Comparison of ENCODE assay signal across 8 cellular contexts in genomic region chr16:75026227-75026891, GRCh38. TPM values are rescaled to one million over a fixed set of nuclear protein-coding genes. Genes with fewer than 3 reads are reported as not detected.
A peak's percentile ranks its signal among the peaks of the same experiment; 100 is the strongest.
DNase-seq lines count a peak whose midpoint lies in the region; FAIRE-seq and TF ChIP-seq lines count a peak whose summit lies in the region.
"Not testable (repeated sequence)": the region's sequence is repeated elsewhere in the genome, so short reads cannot be mapped to it uniquely, and the experiment has no call there.

No MANE protein-coding gene starts in this region.

- H3K9ac ChIP-seq in keratinocyte (ENCODE audit: control insufficient read depth, extremely low read depth, insufficient read depth, low read length): not testable (repeated sequence)
- peak overlapping the region; percentile 6 to 15 for H3K9ac ChIP-seq in stomach smooth muscle (ENCODE audit: low read length in 2 of 2)

- H3K27me3 ChIP-seq in ACC112 (ENCODE audit: insufficient read depth, low read length); SJSA1 (replicated peaks); keratinocyte (ENCODE audit: control insufficient read depth, extremely low read depth, insufficient read depth, low read length); osteoblast (ENCODE audit: insufficient read depth, low read length); stomach smooth muscle (ENCODE audit: control insufficient read depth in 1 of 2, insufficient read depth in 2 of 2, low read length in 2 of 2): not testable (repeated sequence)

- H3K9me1 ChIP-seq in keratinocyte (ENCODE audit: control insufficient read depth, extremely low read depth, insufficient read depth, low read length): not testable (repeated sequence)

- DNase-seq in H54 (ENCODE audit: insufficient read length, low spot score); keratinocyte (ENCODE audit: low read depth, low spot score): not testable (repeated sequence)
- DNase-seq in SJSA1 (ENCODE audit: low read depth in 1 of 2, low spot score in 2 of 2): peak in 1 of 2 experiments; percentile 46
- DNase-seq in cardiac fibroblast (ENCODE audit: low read depth in 2 of 2): peak; percentile 89 to 98
- peak; percentile 96 for DNase-seq in fibroblast of peridontal ligament (ENCODE audit: extremely low read depth)
- peak; percentile 81 for DNase-seq in osteoblast (ENCODE audit: insufficient read length, low spot score, missing footprints)

- H3K9me3 ChIP-seq in SJSA1 (replicated peaks); keratinocyte (ENCODE audit: control insufficient read depth, low read depth, low read length); osteoblast (ENCODE audit: low read depth, low read length); stomach smooth muscle (ENCODE audit: control insufficient read depth in 2 of 2, low read length in 2 of 2): not testable (repeated sequence)

- peak; percentile 73 for FAIRE-seq in H54 (lab: Jason Lieb, UNC)
- FAIRE-seq in keratinocyte (lab: Jason Lieb, UNC): not testable (repeated sequence)

- H3K36me3 ChIP-seq in ACC112 (ENCODE audit: insufficient read depth, low read length); SJSA1; keratinocyte (ENCODE audit: control insufficient read depth in 2 of 2, extremely low read depth in 1 of 2, insufficient read depth in 2 of 2, low read length in 2 of 2); osteoblast (ENCODE audit: insufficient read depth, low read length); stomach smooth muscle (ENCODE audit: control insufficient read depth in 2 of 2, insufficient read depth in 2 of 2, low read length in 2 of 2): not testable (repeated sequence)

- H4K20me1 ChIP-seq in keratinocyte (ENCODE audit: control insufficient read depth, extremely low read depth, insufficient read depth, low read length); osteoblast (ENCODE audit: insufficient read depth, low read length): not testable (repeated sequence)

- H3K79me2 ChIP-seq in ACC112 (ENCODE audit: control insufficient read depth, insufficient read depth, low read length, unreplicated experiment) (peaks cover 12% of the 10 kb centered on the region), keratinocyte (ENCODE audit: control insufficient read depth, insufficient read depth, low read length) (peaks cover 24% of the 10 kb centered on the region), osteoblast (ENCODE audit: insufficient read depth, low read length) (peaks cover 49% of the 10 kb centered on the region)

- not testable (repeated sequence) for H3K4me2 ChIP-seq in keratinocyte (ENCODE audit: control insufficient read depth, extremely low read depth, insufficient read depth, low read depth, low read length); osteoblast (ENCODE audit: insufficient read depth, low read length)

- H3K27ac ChIP-seq in ACC112 (ENCODE audit: low read depth, low read length) (peak overlapping the region; percentile 80), SJSA1 (peak overlapping the region; percentile 43), osteoblast (ENCODE audit: low read depth, low read length) (peak overlapping the region; percentile 73), stomach smooth muscle (ENCODE audit: low read length) (peak overlapping the region; percentile 64)
- not testable (repeated sequence) for H3K27ac ChIP-seq in keratinocyte (ENCODE audit: control insufficient read depth, insufficient read depth, low read length)

- dilution Hi-C loops in keratinocyte (cut with MboI; ENCODE audit: extremely low pct_ligation_motif_present, low sequenced_read_pairs): not testable (repeated sequence)

- H3K4me3 ChIP-seq in ACC112 (ENCODE audit: low read depth, low read length); SJSA1; cardiac fibroblast (replicated peaks in 1 of 2; ENCODE audit: low read depth in 2 of 2, low read length in 2 of 2); keratinocyte (ENCODE audit: control insufficient read depth in 2 of 3, extremely low read depth in 1 of 3, insufficient read depth in 2 of 3, low read depth in 1 of 3, low read length in 3 of 3); osteoblast (ENCODE audit: insufficient read depth, low read length): not testable (repeated sequence)
- H3K4me3 ChIP-seq in stomach smooth muscle (ENCODE audit: low read length in 2 of 2): peak overlapping the region in 1 of 2 donors; percentile 40

- H3K4me1 ChIP-seq in ACC112 (ENCODE audit: control insufficient read depth, insufficient read depth, low read length, unreplicated experiment): peaks cover 33% of the 10 kb centered on the region
- peaks cover 51% of the 10 kb centered on the region for H3K4me1 ChIP-seq in SJSA1 (replicated peaks)
- H3K4me1 ChIP-seq in keratinocyte (ENCODE audit: control insufficient read depth, extremely low read depth, insufficient read depth, low read length); stomach smooth muscle (ENCODE audit: control insufficient read depth, insufficient read depth, low read length): not testable (repeated sequence)
- H3K4me1 ChIP-seq in osteoblast (ENCODE audit: insufficient read depth, low read length): peaks cover 43% of the 10 kb centered on the region

- TF ChIP-seq POLR2A in H54 (IDR thresholded peaks at IDR 0.05; ENCODE audit: low read depth, low read length): not testable (repeated sequence)

- TF ChIP-seq CTCF in cardiac fibroblast (IDR thresholded peaks at IDR 0.05; ENCODE audit: low read depth, low read length); keratinocyte (optimal IDR thresholded peaks at IDR 0.05 in 1 of 3, IDR thresholded peaks at IDR 0.05 in 1 of 3, conservative IDR thresholded peaks at IDR 0.05 in 1 of 3; ENCODE audit: extremely low read depth in 1 of 3, insufficient read depth in 2 of 3, low read length in 3 of 3); osteoblast (IDR thresholded peaks at IDR 0.05; ENCODE audit: extremely low read depth, low read depth, low read length): not testable (repeated sequence)

- H2AFZ ChIP-seq in ACC112 (ENCODE audit: low read length, unreplicated experiment): peak overlapping the region; percentile 89
- H2AFZ ChIP-seq in keratinocyte (ENCODE audit: control insufficient read depth, low read length): peak overlapping the region; percentile 9
- not testable (repeated sequence) for H2AFZ ChIP-seq in osteoblast (ENCODE audit: low read length)

RNA-seq across cellular contexts. Expression of gene ZNRF1, which starts 27.5 kb away (rescaled TPM):
- 20.7 and 27.2 TPM in 2 replicates for total RNA-seq in SJSA1 (2014; rRNA removed; shearing (Covaris generic))
- 12.9 to 20.3 TPM (median 19.1 TPM) in 3 replicates for polyA plus RNA-seq in keratinocyte
- polyA plus RNA-seq in keratinocyte (2011; ENCODE audit: low read depth): 2.1 TPM
- polyA plus RNA-seq in keratinocyte (2011; cell fraction: cytosol; rRNA removed): 11.1 and 15.1 TPM in 2 replicates
- polyA plus RNA-seq in keratinocyte (2011; cell fraction: nucleus; rRNA removed): 16.4 and 16.7 TPM in 2 replicates
- 12.3 and 26.2 TPM in 2 replicates for polyA plus RNA-seq in keratinocyte (2012; ENCODE audit: low replicate concordance)
- polyA minus RNA-seq in keratinocyte: 15.5 to 31.8 TPM (median 18.5 TPM) in 3 replicates
- polyA minus RNA-seq in keratinocyte (2011; cell fraction: cytosol; rRNA and poly(A)+ RNA removed): 20.9 TPM
- 11.4 and 16.4 TPM in 2 replicates for polyA minus RNA-seq in keratinocyte (2011; cell fraction: nucleus; rRNA and poly(A)+ RNA removed)
- 19.9 and 20.6 TPM in 2 replicates for total RNA-seq in osteoblast

RNA-seq across cellular contexts. Expression of gene WDR59, which starts 41.4 kb away (rescaled TPM):
- 10.0 and 15.2 TPM in 2 replicates for total RNA-seq in SJSA1 (2014; rRNA removed; shearing (Covaris generic))
- polyA plus RNA-seq in keratinocyte: 47.0 to 73.9 TPM (median 59.7 TPM) in 3 replicates
- 26.6 TPM for polyA plus RNA-seq in keratinocyte (2011; ENCODE audit: low read depth)
- polyA plus RNA-seq in keratinocyte (2011; cell fraction: cytosol; rRNA removed): 38.6 and 42.7 TPM in 2 replicates
- 153 and 159 TPM in 2 replicates for polyA plus RNA-seq in keratinocyte (2011; cell fraction: nucleus; rRNA removed)
- 24.4 and 25.0 TPM in 2 replicates for polyA plus RNA-seq in keratinocyte (2012; ENCODE audit: low replicate concordance)
- 64.7 to 104 TPM (median 90.8 TPM) in 3 replicates for polyA minus RNA-seq in keratinocyte
- 35.9 TPM for polyA minus RNA-seq in keratinocyte (2011; cell fraction: cytosol; rRNA and poly(A)+ RNA removed)
- polyA minus RNA-seq in keratinocyte (2011; cell fraction: nucleus; rRNA and poly(A)+ RNA removed): 51.0 and 89.4 TPM in 2 replicates
- total RNA-seq in osteoblast: 14.8 and 21.5 TPM in 2 replicates
